In the genomic region with DNA sequence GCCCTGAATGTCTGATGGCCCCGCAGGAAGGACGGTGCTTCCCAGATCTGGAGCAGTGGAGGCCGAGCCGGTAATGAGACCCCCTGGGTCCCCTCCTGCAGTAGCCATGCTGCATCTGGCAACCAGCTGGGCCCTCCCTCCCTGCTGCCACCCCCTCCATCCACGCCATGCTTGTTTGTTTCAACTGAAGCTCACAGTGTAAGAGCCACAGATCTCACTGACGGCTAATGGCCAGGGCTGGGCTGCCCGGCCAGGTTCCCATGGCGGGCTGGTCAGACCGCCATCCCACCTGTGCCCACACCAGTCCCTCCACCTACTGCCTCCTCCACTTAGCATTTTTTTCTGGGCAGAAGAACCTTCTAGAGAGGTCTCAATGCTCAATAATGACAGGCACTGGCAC, we compare ENCODE assay signal across 25 cellular contexts.
DNase-seq lines count a peak whose midpoint lies in the region; ATAC-seq, FAIRE-seq and TF ChIP-seq lines count a peak whose summit lies in the region.
"Had no signal": no experiment of that assay in that cellular context is flagged by ENCODE, and none has a peak within 500 bp of the region (broad histone marks: within the 10 kb centered on the region; RNA-seq: fewer than 3 reads in every experiment).

No MANE protein-coding gene starts in this region.

- H3K36me3 ChIP-seq in CD8-positive, alpha-beta T cell (ENCODE audit: insufficient read depth, low read length): no peaks in the 10 kb centered on the region
- H3K36me3 ChIP-seq in neuronal stem cell (replicated peaks in 1 of 2; ENCODE audit: control insufficient read depth in 2 of 2, insufficient read depth in 2 of 2, low read length in 2 of 2): no peaks in the 10 kb centered on the region
- H3K36me3 ChIP-seq: breast epithelium, heart left ventricle, upper lobe of left lung had no signal

- POLR2A ChIA-PET in CD8-positive, alpha-beta T cell (lab: Charles Lee): interaction anchor here (3.5 kb wide), 1 partner anchor 10 kb away, joined by 14 read pairs; no protein-coding TSS in a partner anchor
- POLR2A ChIA-PET in activated B cell treated with CpG ODN at 0.5 μM for 24 hours (lab: Charles Lee): interaction anchor here (2.9 to 5.7 kb wide), 3 partner anchors 10 to 25 kb away, joined by 6 to 59 read pairs (median 36); no protein-coding TSS in a partner anchor

- H3K27me3 Mint-ChIP-seq in activated T-cell treated with anti-CD3 and anti-CD28 coated beads, Interleukin-2, amount 50 U/mL, for 24 hours: peaks cover 16% of the 10 kb centered on the region
- H3K27me3 Mint-ChIP-seq in CD8-positive, alpha-beta T cell (ENCODE audit: low read depth): no peaks in the 10 kb centered on the region
- H3K27me3 Mint-ChIP-seq in activated B cell treated with CpG ODN at 0.5 μM for 24 hours: no peaks in the 10 kb centered on the region

- intact Hi-C loops in CD8-positive, alpha-beta T cell (cut with DNase I, micrococcal nuclease): no loop called here
- intact Hi-C loops in activated B cell treated with CpG ODN at 0.5 μM for 24 hours (cut with micrococcal nuclease): no loop called here

- H2BK15ac ChIP-seq in neuronal stem cell (ENCODE audit: low read length): no peak overlapping the region

- CTCF ChIA-PET in CD8-positive, alpha-beta T cell (lab: Charles Lee): interaction anchor here (1.0 to 4.1 kb wide), 4 partner anchors 10 to 43 kb away, joined by 3 to 32 read pairs (median 12); no protein-coding TSS in a partner anchor
- CTCF ChIA-PET in activated B cell treated with CpG ODN at 0.5 μM for 24 hours (lab: Charles Lee): interaction anchor here (1.0 kb wide), 1 partner anchor 1039 kb away, joined by 3 read pairs; no protein-coding TSS in a partner anchor

- peaks cover 35% of the 10 kb centered on the region for H3K4me1 ChIP-seq in CD8-positive, alpha-beta T cell (ENCODE audit: insufficient read depth, low read length)
- H3K4me1 ChIP-seq in neuronal stem cell (ENCODE audit: control insufficient read depth in 2 of 2, insufficient read depth in 1 of 2, low read depth in 1 of 2, low read length in 2 of 2): peaks cover 0 to 17% of the 10 kb centered on the region in 2 donors

- no peak for TF ChIP-seq CTCF in CD8-positive, alpha-beta T cell (IDR thresholded peaks at IDR 0.05)
- TF ChIP-seq CTCF in activated B cell treated with CpG ODN at 0.5 μM for 24 hours (IDR thresholded peaks at IDR 0.05): no peak

- H3K4me3 ChIP-seq in CD8-positive, alpha-beta T cell (ENCODE audit: low read depth, low read length): no peak overlapping the region
- no peak overlapping the region for H3K4me3 ChIP-seq in neuronal stem cell (ENCODE audit: low read length in 2 of 2)
- H3K4me3 ChIP-seq: breast epithelium, heart left ventricle, PC-9, upper lobe of left lung had no signal

- H4K8ac ChIP-seq in neuronal stem cell (ENCODE audit: low read depth, low read length): no peak overlapping the region

- no peaks in the 10 kb centered on the region for H3K27me3 ChIP-seq in CD8-positive, alpha-beta T cell (ENCODE audit: insufficient read depth, low read length)
- H3K27me3 ChIP-seq in neuronal stem cell (ENCODE audit: control insufficient read depth in 3 of 3, insufficient read depth in 3 of 3, low read depth in 1 of 3, low read length in 3 of 3): peaks cover 0 to 3% (median 0%) of the 10 kb centered on the region in 3 experiments
- H3K27me3 ChIP-seq: breast epithelium, heart left ventricle, upper lobe of left lung had no signal

- H3K27ac ChIP-seq in CD8-positive, alpha-beta T cell (ENCODE audit: low read depth, low read length): no peak overlapping the region
- no peak overlapping the region for H3K27ac ChIP-seq in neuronal stem cell (replicated peaks; ENCODE audit: low read length)
- H3K27ac ChIP-seq: breast epithelium, heart left ventricle, PC-9, upper lobe of left lung had no signal

- no peak overlapping the region for H2AFZ ChIP-seq in neuronal stem cell (ENCODE audit: low read length)
- H2AFZ ChIP-seq: PC-9 had no signal

- no peak for ATAC-seq in CD8-positive, alpha-beta T cell
- ATAC-seq in activated B cell treated with CpG ODN at 0.5 μM for 24 hours (ENCODE audit: low read depth) (no peak), GM19351 (IDR thresholded peaks at IDR 0.05; ENCODE audit: unreplicated experiment) (no peak)
- ATAC-seq: heart left ventricle had no signal

- peak overlapping the region; percentile 16 for H3K27ac Mint-ChIP-seq in activated T-cell treated with anti-CD3 and anti-CD28 coated beads, Interleukin-2, amount 50 U/mL, for 24 hours
- H3K27ac Mint-ChIP-seq in CD8-positive, alpha-beta T cell: no peak overlapping the region
- H3K27ac Mint-ChIP-seq in activated B cell treated with CpG ODN at 0.5 μM for 24 hours: peak overlapping the region; percentile 90
- H3K27ac Mint-ChIP-seq: HFFc6 had no signal

- H3K18ac ChIP-seq in neuronal stem cell (ENCODE audit: low read length): peak overlapping the region; percentile 2

- H2BK12ac ChIP-seq in neuronal stem cell (ENCODE audit: low read length): no peak overlapping the region

- FAIRE-seq in urothelium cell line (lab: Jason Lieb, UNC): no peak
- FAIRE-seq: D721Med, small intestine had no signal

- H3K4ac ChIP-seq in neuronal stem cell (ENCODE audit: low read length): no peak overlapping the region

- H2BK120ac ChIP-seq in neuronal stem cell (ENCODE audit: low read depth, low read length): peak overlapping the region; percentile 69

- H3K4me2 ChIP-seq in neuronal stem cell (ENCODE audit: insufficient read depth, low read length, poor library complexity, severe bottlenecking): no peak overlapping the region
- H3K4me2 ChIP-seq: PC-9 had no signal

- no peak overlapping the region for H3K9ac ChIP-seq in neuronal stem cell (ENCODE audit: low read depth, low read length, poor library complexity)

- H3K14ac ChIP-seq in neuronal stem cell (ENCODE audit: low read length): no peak overlapping the region

- peak overlapping the region; percentile 19 for H4K91ac ChIP-seq in neuronal stem cell (ENCODE audit: low read depth, low read length, poor library complexity)

- WGBS in neuronal stem cell (ENCODE audit: extremely low coverage in 2 of 2, insufficient read length in 2 of 2, insufficient replicate concordance in 1 of 2), 2 donors: no CpG with 5 or more reads among the region's 9 CpGs

- H3K23ac ChIP-seq in neuronal stem cell (ENCODE audit: low read depth, low read length, poor library complexity): no peak overlapping the region

- peaks cover 62% of the 10 kb centered on the region for H3K4me1 Mint-ChIP-seq in activated T-cell treated with anti-CD3 and anti-CD28 coated beads, Interleukin-2, amount 50 U/mL, for 24 hours (ENCODE audit: low read depth)
- H3K4me1 Mint-ChIP-seq in CD8-positive, alpha-beta T cell (ENCODE audit: low read depth): peaks cover 44% of the 10 kb centered on the region
- H3K4me1 Mint-ChIP-seq in activated B cell treated with CpG ODN at 0.5 μM for 24 hours: peaks cover 58% of the 10 kb centered on the region

- no peaks in the 10 kb centered on the region for H3K9me3 ChIP-seq in CD8-positive, alpha-beta T cell (ENCODE audit: low read length)
- peaks cover 0 to 3% of the 10 kb centered on the region in 2 donors for H3K9me3 ChIP-seq in neuronal stem cell (replicated peaks in 1 of 2; ENCODE audit: control insufficient read depth in 2 of 2, insufficient read depth in 1 of 2, low read depth in 1 of 2, low read length in 2 of 2)
- H3K9me3 ChIP-seq: breast epithelium, upper lobe of left lung had no signal

- H3K79me1 ChIP-seq in neuronal stem cell (ENCODE audit: low read depth, low read length): no peaks in the 10 kb centered on the region

- no peak overlapping the region for H2BK5ac ChIP-seq in neuronal stem cell (ENCODE audit: low read length)

- H3K9me3 Mint-ChIP-seq in activated T-cell treated with anti-CD3 and anti-CD28 coated beads, Interleukin-2, amount 50 U/mL, for 24 hours: no peaks in the 10 kb centered on the region
- H3K9me3 Mint-ChIP-seq in CD8-positive, alpha-beta T cell: peaks cover 6% of the 10 kb centered on the region
- H3K9me3 Mint-ChIP-seq in activated B cell treated with CpG ODN at 0.5 μM for 24 hours: no peaks in the 10 kb centered on the region
- H3K9me3 Mint-ChIP-seq: HFFc6 had no signal

- peak overlapping the region; percentile 78 for H2AK5ac ChIP-seq in neuronal stem cell (ENCODE audit: low read depth, low read length)

- H3K4me3 Mint-ChIP-seq in activated T-cell treated with anti-CD3 and anti-CD28 coated beads, Interleukin-2, amount 50 U/mL, for 24 hours: no peak overlapping the region
- peak overlapping the region; percentile 11 for H3K4me3 Mint-ChIP-seq in CD8-positive, alpha-beta T cell
- no peak overlapping the region for H3K4me3 Mint-ChIP-seq in activated B cell treated with CpG ODN at 0.5 μM for 24 hours
- H3K4me3 Mint-ChIP-seq: HFFc6 had no signal

- no peaks in the 10 kb centered on the region for H3K36me3 Mint-ChIP-seq in activated T-cell treated with anti-CD3 and anti-CD28 coated beads, Interleukin-2, amount 50 U/mL, for 24 hours (ENCODE audit: low read depth)
- peaks cover 6% of the 10 kb centered on the region for H3K36me3 Mint-ChIP-seq in CD8-positive, alpha-beta T cell
- no peaks in the 10 kb centered on the region for H3K36me3 Mint-ChIP-seq in activated B cell treated with CpG ODN at 0.5 μM for 24 hours (ENCODE audit: low read depth)

- DNase-seq in activated T-cell treated with anti-CD3 and anti-CD28 coated beads, Interleukin-2, amount 50 U/mL, for 24 hours: peak; percentile 31
- DNase-seq in activated T-cell treated with anti-CD3 and anti-CD28 coated beads, Interleukin-2, amount 50 U/mL, for 1 hour: no peak
- no peak for DNase-seq in CD8-positive, alpha-beta T cell
- DNase-seq in activated B cell treated with CpG ODN at 0.5 μM for 24 hours: no peak
- no peak for DNase-seq in neuronal stem cell (ENCODE audit: low spot score)
- DNase-seq in NCI-H345 (lab: John Stamatoyannopoulos, UW): no peak
- no peak for DNase-seq in urothelium cell line (ENCODE audit: low spot score)
- DNase-seq: amniotic stem cell; C1 segment of cervical spinal cord; effector CD8-positive, alpha-beta T cell; heart left ventricle; HFFc6; mammary epithelial cell; NCI-H1105 treated with DMSO at 0.1 percent for 48 hours; NCI-H2081; occipital lobe; PC-9; SHP77; small intestine; stimulated activated CD4-positive, alpha-beta T cell treated with anti-CD3 and anti-CD28 coated beads, Interleukin-2, amount 100 ng/mL, for 24 hours; substantia nigra; upper lobe of left lung had no signal
